In the genomic region with DNA sequence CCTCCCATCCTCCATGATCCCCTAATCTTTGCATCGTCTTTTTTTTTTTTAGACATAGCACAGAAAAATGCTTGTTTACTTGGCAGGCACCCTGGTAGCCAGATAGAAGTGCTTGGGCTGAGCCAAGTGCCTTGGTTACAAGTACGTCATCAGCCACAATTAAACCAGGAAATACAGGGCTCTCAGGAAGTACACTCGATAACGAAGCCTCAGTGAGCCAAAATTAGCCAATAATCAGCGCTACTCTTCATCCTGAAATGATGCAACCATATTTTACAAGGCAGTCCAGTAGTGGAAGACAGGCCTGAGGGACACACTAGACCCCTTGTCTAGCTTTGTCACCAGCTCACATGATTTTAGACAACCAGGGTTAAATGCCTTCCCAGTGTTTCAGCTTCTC, we compare ENCODE assay signal across 8 cellular contexts.
DNase-seq lines count a peak whose midpoint lies in the region; ATAC-seq and TF ChIP-seq lines count a peak whose summit lies in the region.

No MANE protein-coding gene starts in this region.

- peak overlapping the region; percentile 28 for H2AFZ ChIP-seq in smooth muscle cell (ENCODE audit: low read depth)

- peak; percentile 37 for ATAC-seq in GM21786 (IDR thresholded peaks at IDR 0.05; ENCODE audit: unreplicated experiment)
- peak; percentile 97 to 98 (median 98) for ATAC-seq in heart left ventricle
- ATAC-seq in GM21825 (IDR thresholded peaks at IDR 0.05; ENCODE audit: unreplicated experiment): no peak
- no peak for ATAC-seq in HG02610 (IDR thresholded peaks at IDR 0.05; ENCODE audit: unreplicated experiment)

- H3K79me2 ChIP-seq in smooth muscle cell (ENCODE audit: low read depth): no peaks in the 10 kb centered on the region

- H3K27me3 ChIP-seq in heart left ventricle (no peaks in the 10 kb centered on the region), smooth muscle cell (ENCODE audit: low read depth) (no peaks in the 10 kb centered on the region)

- peaks cover 7% of the 10 kb centered on the region for H3F3A ChIP-seq in smooth muscle cell (ENCODE audit: low read depth)

- peak overlapping the region; percentile 73 for H3K9ac ChIP-seq in smooth muscle cell (ENCODE audit: low read depth)

- peak overlapping the region; percentile 67 for H3K4me2 ChIP-seq in smooth muscle cell

- H4K20me1 ChIP-seq in smooth muscle cell (ENCODE audit: low read depth): no peaks in the 10 kb centered on the region

- WGBS in heart left ventricle, 4 donors: 1 to 8% (median 4%) methylated on average over 5 of the region's 5 CpGs
- WGBS in smooth muscle cell (ENCODE audit: low lambda C conversion rate): 21% methylated on average over 5 of the region's 5 CpGs

- no peaks in the 10 kb centered on the region for H3K36me3 ChIP-seq in heart left ventricle
- no peaks in the 10 kb centered on the region for H3K36me3 ChIP-seq in smooth muscle cell (ENCODE audit: low read depth)

- H3K27ac ChIP-seq in heart left ventricle (peak overlapping the region; percentile 26 to 83 (median 71)), smooth muscle cell (ENCODE audit: low read depth) (peak overlapping the region; percentile 95)

- intact Hi-C loops in heart left ventricle (cut with DNase I): loop anchor here in 2 of 10 donors (2.0 to 5.0 kb wide), 2 partner anchors 76 to 77 kb away; no protein-coding TSS in a partner anchor

- TF ChIP-seq POLR2A in heart left ventricle (IDR thresholded peaks at IDR 0.05): no peak

- peaks cover 3 to 42% (median 28%) of the 10 kb centered on the region in 12 donors for H3K4me1 ChIP-seq in heart left ventricle
- peaks cover 23% of the 10 kb centered on the region for H3K4me1 ChIP-seq in smooth muscle cell (ENCODE audit: low read depth)

- DNase-seq in RPMI7951 (ENCODE audit: low read depth): peak; percentile 58
- peak in 4 of 5 donors; percentile 70 to 75 (median 72) for DNase-seq in heart left ventricle
- DNase-seq in smooth muscle cell (lab: John Stamatoyannopoulos, UW; ENCODE audit: unreplicated experiment): no peak
- no peak for DNase-seq in NCI-H2171 treated with DMSO at 0.1 percent for 48 hours (lab: John Stamatoyannopoulos, UW)
- DNase-seq in HUDEP-2 (lab: John Stamatoyannopoulos, UW; ENCODE audit: unreplicated experiment in 76 of 76): no peak

- TF ChIP-seq CTCF in heart left ventricle (IDR thresholded peaks at IDR 0.05): no peak
- no peak for TF ChIP-seq CTCF in smooth muscle cell (IDR thresholded peaks at IDR 0.05; ENCODE audit: borderline replicate concordance, insufficient read depth, poor library complexity, severe bottlenecking)

- H3K4me3 ChIP-seq in heart left ventricle: no peak overlapping the region
- no peak overlapping the region for H3K4me3 ChIP-seq in smooth muscle cell

- H3K9me3 ChIP-seq in heart left ventricle (peaks cover 0 to 40% (median 1%) of the 10 kb centered on the region in 12 donors), smooth muscle cell (replicated peaks; ENCODE audit: low read depth) (peaks cover 3% of the 10 kb centered on the region)

Comparison
In these comparisons a context has a peak if more than half of its experiments do, and no peak if none do; other contexts are left out.
1. ATAC-seq: peak in GM21786 (single experiment) and heart left ventricle (4 of 4); none in GM21825 (single experiment) and HG02610 (single experiment).
2. DNase-seq: peak in RPMI7951 (single experiment) and heart left ventricle (4 of 5); none in smooth muscle cell (single experiment), NCI-H2171 treated with DMSO at 0.1 percent for 48 hours (single experiment) and HUDEP-2 (0 of 76).